In genomic region chr15:98139337-98139736, GRCh38 we compare ENCODE assay signal across 15 cellular contexts.
"Had no signal": no experiment of that assay in that cellular context is flagged by ENCODE, and none has a peak within 500 bp of the region (broad histone marks: within the 10 kb centered on the region; RNA-seq: fewer than 3 reads in every experiment).

No MANE protein-coding gene starts in this region.

- H3K9me3 ChIP-seq: colonic mucosa, esophagus squamous epithelium, gastroesophageal sphincter, neutrophil, sigmoid colon, stomach had no signal

- H3K27me3 ChIP-seq: colonic mucosa, esophagus squamous epithelium, neutrophil, sigmoid colon had no signal

- DNase-seq: colonic mucosa; dermis blood vessel endothelial cell; esophagus squamous epithelium; foreskin fibroblast; glutamatergic neuron; islet precursor cell; sigmoid colon; stimulated activated naive CD4-positive, alpha-beta T cell; stomach; substantia nigra; trophoblast cell had no signal

- H3K36me3 ChIP-seq: colonic mucosa, esophagus squamous epithelium, gastroesophageal sphincter, neutrophil, sigmoid colon, stomach had no signal

- H3K4me1 ChIP-seq: colonic mucosa, gastroesophageal sphincter, sigmoid colon, stomach had no signal

- H3K4me3 ChIP-seq: colonic mucosa, esophagus squamous epithelium, gastroesophageal sphincter, sigmoid colon, skin epidermis, stomach had no signal

- ATAC-seq: gastroesophageal sphincter, left lobe of liver had no signal

- H3K27ac ChIP-seq: colonic mucosa, esophagus squamous epithelium, gastroesophageal sphincter, neutrophil, sigmoid colon, skin epidermis, stomach had no signal
